8 cellular contexts compared by ENCODE assay signal in the genomic region with DNA sequence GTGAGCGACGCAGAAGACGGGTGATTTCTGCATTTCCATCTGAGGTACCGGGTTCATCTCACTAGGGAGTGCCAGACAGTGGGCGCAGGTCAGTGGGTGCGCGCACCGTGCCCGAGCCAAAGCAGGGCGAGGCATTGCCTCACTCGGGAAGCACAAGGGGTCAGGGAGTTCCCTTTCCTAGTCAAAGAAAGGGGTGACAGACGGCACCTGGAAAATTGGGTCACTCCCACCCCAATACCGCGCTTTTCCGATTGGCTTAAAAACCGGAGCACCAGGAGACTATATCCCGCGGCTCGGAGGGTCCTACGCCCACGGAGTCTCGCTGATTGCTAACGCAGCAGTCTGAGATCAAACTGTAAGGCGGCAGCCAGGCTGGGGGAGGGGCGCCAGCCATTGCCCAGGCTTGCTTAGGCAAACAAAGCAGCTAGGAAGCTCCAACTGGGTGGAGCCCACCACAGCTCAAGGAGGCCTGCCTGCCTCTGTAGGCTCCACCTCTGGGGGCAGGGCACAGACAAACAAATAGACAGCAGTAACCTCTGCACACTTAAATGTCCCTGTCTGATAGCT. TPM values are rescaled to one million over a fixed set of nuclear protein-coding genes. Genes with fewer than 3 reads are reported as not detected.
DNase-seq lines count a peak whose midpoint lies in the region; ATAC-seq, FAIRE-seq and TF ChIP-seq lines count a peak whose summit lies in the region.
"Not testable (repeated sequence)": the region's sequence is repeated elsewhere in the genome, so short reads cannot be mapped to it uniquely, and the experiment has no call there.

No MANE protein-coding gene starts in this region.

- H3K4me3 ChIP-seq in HepG2 (replicated peaks in 1 of 3; ENCODE audit: insufficient read depth in 1 of 3, low read depth in 2 of 3, low read length in 3 of 3) (peak overlapping the region; percentile 42 to 61 (median 49); a peak in 5 of 6 replicates), skeletal muscle tissue (ENCODE audit: low read length in 3 of 3) (peak overlapping the region; percentile 62 to 72 (median 69)), thymus (ENCODE audit: low read length) (peak overlapping the region; percentile 56)

- 0 out of 2 replicates have a peak, but pooled peaks have one; percentile 17 for TF ChIP-seq RAD21 in HepG2 (CRISPR knock-in tag; IDR thresholded peaks at IDR 0.05)

- TF ChIP-seq CTCF in endothelial cell (IDR thresholded peaks at IDR 0.05; ENCODE audit: unreplicated experiment); HepG2 (CRISPR knock-in tag; IDR thresholded peaks at IDR 0.05): not testable (repeated sequence)

- 35% methylated on average over 11 of the region's 25 CpGs for WGBS in HepG2 (ENCODE audit: low lambda C conversion rate)
- 4% methylated on average over 25 of the region's 25 CpGs for WGBS in thymus

- TF ChIP-seq EP300 in HepG2 (IDR thresholded peaks at IDR 0.05; ENCODE audit: low read depth in 2 of 2, low read length in 2 of 2), result peak in 1 of 2 experiments; percentile 24; a peak in 1 of 4 replicates
- 0 out of 2 replicates have a peak, but pooled peaks have one; percentile 16 for TF ChIP-seq EP300 in HepG2 (CRISPR knock-in tag; IDR thresholded peaks at IDR 0.05; ENCODE audit: borderline replicate concordance)

- H3K4me1 Mint-ChIP-seq in T-helper 1 cell treated with Interleukin-12 subunit alpha and Interleukin-12 subunit beta and Interleukin-4 antibody, amounts not matched to agents 30 μg/mL and 1 μg/mL, for 36 hours (ENCODE audit: low read depth), result peaks cover 13% of the 10 kb centered on the region
- not testable (repeated sequence) for H3K4me1 Mint-ChIP-seq in endothelial cell (ENCODE audit: unreplicated experiment)

- ATAC-seq in HepG2, result peak; percentile 70

- H3K36me3 Mint-ChIP-seq in T-helper 1 cell treated with Interleukin-12 subunit alpha and Interleukin-12 subunit beta and Interleukin-4 antibody, amounts not matched to agents 30 μg/mL and 1 μg/mL, for 36 hours (ENCODE audit: low read depth); endothelial cell (ENCODE audit: low read depth, unreplicated experiment): not testable (repeated sequence)

- H3K4me2 ChIP-seq in HepG2 (ENCODE audit: low read depth, low read length), result peak overlapping the region; percentile 65

- POLR2A ChIA-PET in HepG2 (lab: Yijun Ruan, JAX), result interaction anchor here (0.7 to 3.6 kb wide), 8 partner anchors 10 to 38 kb away, joined by 3 to 17 read pairs (median 4); partner anchors contain the start of gene ARL5B

- peak; percentile 57 for FAIRE-seq in HepG2 (lab: Jason Lieb, UNC)

- TSS peak; percentile 65 for BruUV-seq in HepG2 (replicated peaks; lab: Mats Ljungman, UMichigan)

- H3K9me3 ChIP-seq in ES-I3 (ENCODE audit: control insufficient read depth, insufficient read depth, low read length); HepG2 (ENCODE audit: low read length); skeletal muscle tissue (ENCODE audit: control insufficient read depth in 3 of 3, low read length in 3 of 3); thymus (ENCODE audit: control insufficient read depth): not testable (repeated sequence)

- intact Hi-C loops in HepG2 (cut with micrococcal nuclease; ENCODE audit: unreplicated experiment), result loop anchor here (1.0 kb wide), 1 partner anchor 24 kb away; the partner anchor contains the start of gene NSUN6

- H3K27ac Mint-ChIP-seq in T-helper 1 cell treated with Interleukin-12 subunit alpha and Interleukin-12 subunit beta and Interleukin-4 antibody, amounts not matched to agents 30 μg/mL and 1 μg/mL, for 36 hours, result peak overlapping the region; percentile 73
- peak overlapping the region; percentile 93 for H3K27ac Mint-ChIP-seq in endothelial cell (ENCODE audit: unreplicated experiment)

- H3K9me3 Mint-ChIP-seq in T-helper 1 cell treated with Interleukin-12 subunit alpha and Interleukin-12 subunit beta and Interleukin-4 antibody, amounts not matched to agents 30 μg/mL and 1 μg/mL, for 36 hours; endothelial cell (ENCODE audit: unreplicated experiment): not testable (repeated sequence)

- not testable (repeated sequence) for H3K36me3 ChIP-seq in ES-I3 (ENCODE audit: insufficient read depth, low read length); HepG2 (replicated peaks in 1 of 2; ENCODE audit: control insufficient read depth in 1 of 2, insufficient read depth in 2 of 2, low read length in 2 of 2); skeletal muscle tissue (ENCODE audit: control insufficient read depth in 3 of 3, insufficient read depth in 3 of 3, low read length in 3 of 3); thymus (ENCODE audit: control insufficient read depth, insufficient read depth)

- H3K4me1 ChIP-seq in ES-I3 (ENCODE audit: insufficient read depth, low read length); skeletal muscle tissue (ENCODE audit: control insufficient read depth in 3 of 3, insufficient read depth in 3 of 3, low read length in 3 of 3); thymus (ENCODE audit: control insufficient read depth, insufficient read depth, low read length): not testable (repeated sequence)
- H3K4me1 ChIP-seq in HepG2 (ENCODE audit: insufficient read depth, low read length), result peaks cover 24% of the 10 kb centered on the region

- in situ Hi-C loops in HepG2 (cut with HindIII; ENCODE audit: extremely low pct_ligation_motif_present, low pct_unique_long_range_greater_than_20kb), result not testable (repeated sequence)

- not testable (repeated sequence) for H4K20me1 ChIP-seq in HepG2 (ENCODE audit: insufficient read depth, low read length)

- H2AFZ ChIP-seq in HepG2 (ENCODE audit: low read length), result not testable (repeated sequence)

- not testable (repeated sequence) for H3K79me2 ChIP-seq in HepG2 (ENCODE audit: insufficient read depth, low read length)

- CTCF ChIA-PET in HepG2 (lab: Yijun Ruan, JAX; ENCODE audit: low intra/inter-chr PET ratio, low total read pairs), result not testable (repeated sequence)

- peak overlapping the region; percentile 56 for H3K9ac ChIP-seq in ES-I3 (ENCODE audit: low read depth, low read length)
- peak overlapping the region; percentile 58; the same call in 1 of the 2 replicates for H3K9ac ChIP-seq in HepG2 (ENCODE audit: insufficient read depth, low read depth, low read length)
- peak overlapping the region; percentile 71 to 77 (median 76) for H3K9ac ChIP-seq in skeletal muscle tissue (ENCODE audit: low read depth in 1 of 3, low read length in 3 of 3)

- not testable (repeated sequence) for TF ChIP-seq POLR2A in HepG2 (IDR thresholded peaks at IDR 0.05; ENCODE audit: insufficient read depth in 1 of 2, low read depth in 2 of 2, low read length in 2 of 2)

- peak overlapping the region; percentile 64 for H3K27ac ChIP-seq in HepG2 (ENCODE audit: extremely low read length, insufficient read depth, low read length)
- not testable (repeated sequence) for H3K27ac ChIP-seq in skeletal muscle tissue (ENCODE audit: low read depth, low read length)
- peak overlapping the region; percentile 89 for H3K27ac ChIP-seq in thymus (ENCODE audit: low read depth)

- peak; percentile 76 for DNase-seq in NCI-H1694 (lab: John Stamatoyannopoulos, UW)
- peak; percentile 60 for DNase-seq in activated effector memory CD4-positive, alpha-beta T cell treated with Interleukin-2 at 50 U/mL for 16 hours
- DNase-seq in endothelial cell (ENCODE audit: low spot score), result peak; percentile 72
- DNase-seq in HepG2 (ENCODE audit: low spot score), result peak; percentile 57

- H3K4me3 Mint-ChIP-seq in T-helper 1 cell treated with Interleukin-12 subunit alpha and Interleukin-12 subunit beta and Interleukin-4 antibody, amounts not matched to agents 30 μg/mL and 1 μg/mL, for 36 hours, result peak overlapping the region; percentile 84
- peak overlapping the region; percentile 93 for H3K4me3 Mint-ChIP-seq in endothelial cell (ENCODE audit: unreplicated experiment)

- not testable (repeated sequence) for H3K27me3 ChIP-seq in HepG2 (ENCODE audit: control insufficient read depth in 1 of 2, insufficient read depth in 2 of 2, low read length in 2 of 2); skeletal muscle tissue (ENCODE audit: control insufficient read depth in 3 of 3, insufficient read depth in 3 of 3, low read length in 3 of 3); thymus (ENCODE audit: control insufficient read depth, insufficient read depth)

- H3K27me3 Mint-ChIP-seq in T-helper 1 cell treated with Interleukin-12 subunit alpha and Interleukin-12 subunit beta and Interleukin-4 antibody, amounts not matched to agents 30 μg/mL and 1 μg/mL, for 36 hours (ENCODE audit: low read depth); endothelial cell (ENCODE audit: unreplicated experiment): not testable (repeated sequence)

RNA-seq across cellular contexts. Expression of gene NSUN6, which starts 23.9 kb away (rescaled TPM):
- total RNA-seq in endothelial cell (ENCODE audit: unreplicated experiment) (11.6 TPM), HepG2 (2016; rRNA removed; fragmentation: Illumina TruSeq; extraction: Trizol) (15.6 and 17.2 TPM in 2 replicates), skeletal muscle tissue (14.6 TPM)
- 6.3 and 6.6 TPM in 2 replicates for total RNA-seq in HepG2 (2016; cell fraction: cytosol; rRNA removed; fragmentation: Illumina TruSeq; extraction: Trizol; ENCODE audit: low read depth)
- 16.0 and 16.7 TPM in 2 replicates for total RNA-seq in HepG2 (2016; cell fraction: insoluble cytoplasmic fraction; rRNA removed; fragmentation: Illumina TruSeq; extraction: Trizol)
- total RNA-seq in HepG2 (2016; cell fraction: membrane; rRNA removed; fragmentation: Illumina TruSeq; extraction: Trizol), result 7.7 and 8.6 TPM in 2 replicates
- total RNA-seq in HepG2 (2016; cell fraction: nucleus; rRNA removed; fragmentation: Illumina TruSeq; extraction: Trizol), result 27.1 and 28.7 TPM in 2 replicates
- polyA plus RNA-seq in HepG2 (2011; rRNA removed) (19.3 and 19.6 TPM in 2 replicates), thymus (24.6 TPM)
- polyA plus RNA-seq in HepG2 (2011; cell fraction: cytosol; rRNA removed), result 4.8 and 7.9 TPM in 2 replicates
- polyA plus RNA-seq in HepG2 (2011; cell fraction: nucleus; rRNA removed), result 35.5 and 54.9 TPM in 2 replicates
- 16.8 and 17.5 TPM in 2 replicates for polyA plus RNA-seq in HepG2 (2012)
- polyA plus RNA-seq in HepG2 (2016; cell fraction: cytosol; fragmentation: Illumina TruSeq; extraction: Trizol; ENCODE audit: low read depth), result 0.74 and 0.86 TPM in 2 replicates
- 10.7 and 14.7 TPM in 2 replicates for polyA plus RNA-seq in HepG2 (2016; cell fraction: insoluble cytoplasmic fraction; fragmentation: Illumina TruSeq; extraction: Trizol; ENCODE audit: low read depth)
- 2.3 and 2.6 TPM in 2 replicates for polyA plus RNA-seq in HepG2 (2016; cell fraction: membrane; fragmentation: Illumina TruSeq; extraction: Trizol; ENCODE audit: low read depth)
- 31.5 and 36.7 TPM in 2 replicates for polyA plus RNA-seq in HepG2 (2016; cell fraction: nucleus; fragmentation: Illumina TruSeq; extraction: Trizol; ENCODE audit: insufficient read depth, low read depth)
- polyA minus RNA-seq in HepG2 (2011; rRNA and poly(A)+ RNA removed; ENCODE audit: low replicate concordance), result 5.9 and 10.4 TPM in 2 replicates
- 8.7 and 9.6 TPM in 2 replicates for polyA minus RNA-seq in HepG2 (2011; cell fraction: cytosol; rRNA and poly(A)+ RNA removed)
- polyA minus RNA-seq in HepG2 (2011; cell fraction: nucleus; rRNA and poly(A)+ RNA removed), result 82.9 and 109 TPM in 2 replicates

RNA-seq across cellular contexts. Expression of gene ARL5B, which starts 31.7 kb away (rescaled TPM):
- total RNA-seq in endothelial cell (ENCODE audit: unreplicated experiment), result 22.9 TPM
- 32.7 and 50.9 TPM in 2 replicates for total RNA-seq in HepG2 (2016; rRNA removed; fragmentation: Illumina TruSeq; extraction: Trizol)
- total RNA-seq in HepG2 (2016; cell fraction: cytosol; rRNA removed; fragmentation: Illumina TruSeq; extraction: Trizol; ENCODE audit: low read depth), result 1.9 and 2.0 TPM in 2 replicates
- total RNA-seq in HepG2 (2016; cell fraction: insoluble cytoplasmic fraction; rRNA removed; fragmentation: Illumina TruSeq; extraction: Trizol), result 33.2 and 47.1 TPM in 2 replicates
- 13.2 and 15.1 TPM in 2 replicates for total RNA-seq in HepG2 (2016; cell fraction: membrane; rRNA removed; fragmentation: Illumina TruSeq; extraction: Trizol)
- total RNA-seq in HepG2 (2016; cell fraction: nucleus; rRNA removed; fragmentation: Illumina TruSeq; extraction: Trizol), result 46.9 and 47.2 TPM in 2 replicates
- 19.4 and 26.6 TPM in 2 replicates for polyA plus RNA-seq in HepG2 (2011; rRNA removed)
- 6.7 and 13.3 TPM in 2 replicates for polyA plus RNA-seq in HepG2 (2011; cell fraction: cytosol; rRNA removed)
- polyA plus RNA-seq in HepG2 (2011; cell fraction: nucleus; rRNA removed), result 19.4 and 23.3 TPM in 2 replicates
- polyA plus RNA-seq in HepG2 (2012), result 27.3 and 31.3 TPM in 2 replicates
- polyA plus RNA-seq in HepG2 (2016; cell fraction: cytosol; fragmentation: Illumina TruSeq; extraction: Trizol; ENCODE audit: low read depth), result 1.0 and 1.2 TPM in 2 replicates
- polyA plus RNA-seq in HepG2 (2016; cell fraction: insoluble cytoplasmic fraction; fragmentation: Illumina TruSeq; extraction: Trizol; ENCODE audit: low read depth), result 37.4 and 42.1 TPM in 2 replicates
- polyA plus RNA-seq in HepG2 (2016; cell fraction: membrane; fragmentation: Illumina TruSeq; extraction: Trizol; ENCODE audit: low read depth), result 5.2 and 5.9 TPM in 2 replicates
- polyA plus RNA-seq in HepG2 (2016; cell fraction: nucleus; fragmentation: Illumina TruSeq; extraction: Trizol; ENCODE audit: insufficient read depth, low read depth), result 48.6 and 49.3 TPM in 2 replicates
- polyA minus RNA-seq in HepG2 (2011; rRNA and poly(A)+ RNA removed; ENCODE audit: low replicate concordance), result 3.5 and 13.6 TPM in 2 replicates
- polyA minus RNA-seq in HepG2 (2011; cell fraction: cytosol; rRNA and poly(A)+ RNA removed), result 39.7 and 46.7 TPM in 2 replicates
- 68.9 and 74.0 TPM in 2 replicates for polyA minus RNA-seq in HepG2 (2011; cell fraction: nucleus; rRNA and poly(A)+ RNA removed)
- 16.7 TPM for total RNA-seq in skeletal muscle tissue
- polyA plus RNA-seq in thymus, result 8.6 TPM
